ENCODE assay signal across 9 cellular contexts in genomic region chr21:41166947-41167346, GRCh38. TPM values are rescaled to one million over a fixed set of nuclear protein-coding genes. Genes with fewer than 3 reads are reported as not detected.
DNase-seq lines count a peak whose midpoint lies in the region; ATAC-seq, FAIRE-seq and TF ChIP-seq lines count a peak whose summit lies in the region.
"Had no signal": no experiment of that assay in that cellular context is flagged by ENCODE, and none has a peak within 500 bp of the region (broad histone marks: within the 10 kb centered on the region; RNA-seq: fewer than 3 reads in every experiment).

No MANE protein-coding gene starts in this region.

- H3K36me3 ChIP-seq in Caco-2 (ENCODE audit: control insufficient read depth, insufficient read depth, low read length) = no peaks in the 10 kb centered on the region
- no peaks in the 10 kb centered on the region for H3K36me3 ChIP-seq in rectal smooth muscle tissue (ENCODE audit: control insufficient read depth, insufficient read depth, low read length)

- ATAC-seq in left cardiac atrium = peak; percentile 1 to 5

- peak overlapping the region; percentile 81 for H3K4me3 Mint-ChIP-seq in Caco-2 (ENCODE audit: unreplicated experiment)
- H3K4me3 Mint-ChIP-seq in activated CD4-positive, alpha-beta memory T cell treated with anti-CD3 and anti-CD28 coated beads for 36 hours = peak overlapping the region; percentile 45

- no peaks in the 10 kb centered on the region for H3K36me3 Mint-ChIP-seq in Caco-2 (ENCODE audit: insufficient read depth, unreplicated experiment)
- H3K36me3 Mint-ChIP-seq in activated CD4-positive, alpha-beta memory T cell treated with anti-CD3 and anti-CD28 coated beads for 36 hours = no peaks in the 10 kb centered on the region

- H3K27me3 Mint-ChIP-seq in Caco-2 (ENCODE audit: insufficient read depth, unreplicated experiment) = peaks cover 5% of the 10 kb centered on the region
- peaks cover 48% of the 10 kb centered on the region for H3K27me3 Mint-ChIP-seq in activated CD4-positive, alpha-beta memory T cell treated with anti-CD3 and anti-CD28 coated beads for 36 hours

- no peaks in the 10 kb centered on the region for H3K9me3 ChIP-seq in Caco-2
- H3K9me3 ChIP-seq: mucosa of descending colon had no signal

- intact Hi-C loops in Caco-2 (cut with micrococcal nuclease; ENCODE audit: unreplicated experiment) (no loop called here), left cardiac atrium (cut with DNase I) (no loop called here)
- intact Hi-C loops in activated CD4-positive, alpha-beta memory T cell treated with anti-CD3 and anti-CD28 coated beads for 36 hours (cut with micrococcal nuclease) = no loop called here

- H3K4me1 Mint-ChIP-seq in Caco-2 (ENCODE audit: low read depth, unreplicated experiment) = peaks cover 6% of the 10 kb centered on the region
- H3K4me1 Mint-ChIP-seq in activated CD4-positive, alpha-beta memory T cell treated with anti-CD3 and anti-CD28 coated beads for 36 hours (ENCODE audit: low read depth) = peaks cover 7% of the 10 kb centered on the region

- TF ChIP-seq CTCF in Caco-2 (IDR thresholded peaks at IDR 0.05; ENCODE audit: insufficient read depth in 1 of 2, low read depth in 1 of 2, low read length in 1 of 2, severe bottlenecking in 1 of 2, unreplicated experiment in 1 of 2) = no peak

- peak overlapping the region; percentile 55 for H3K9ac ChIP-seq in rectal smooth muscle tissue (ENCODE audit: low read length)

- no peak overlapping the region for H3K27ac Mint-ChIP-seq in Caco-2 (ENCODE audit: unreplicated experiment)
- H3K27ac Mint-ChIP-seq in activated CD4-positive, alpha-beta memory T cell treated with anti-CD3 and anti-CD28 coated beads for 36 hours = no peak overlapping the region

- H3K9me3 Mint-ChIP-seq in Caco-2 (ENCODE audit: unreplicated experiment) = no peaks in the 10 kb centered on the region
- no peaks in the 10 kb centered on the region for H3K9me3 Mint-ChIP-seq in activated CD4-positive, alpha-beta memory T cell treated with anti-CD3 and anti-CD28 coated beads for 36 hours

- H3K4me3 ChIP-seq in Caco-2 (ENCODE audit: low read depth, low read length) (no peak overlapping the region; the same call in none of the 2 replicates), rectal smooth muscle tissue (ENCODE audit: low read length) (peak overlapping the region; percentile 63)

- H3K4me1 ChIP-seq in Caco-2 (no peaks in the 10 kb centered on the region), rectal smooth muscle tissue (ENCODE audit: control insufficient read depth, insufficient read depth, low read length) (peaks cover 5% of the 10 kb centered on the region)

- no TSS peak for BruUV-seq in Caco-2 (replicated peaks; lab: Mats Ljungman, UMichigan)

- H3K27me3 ChIP-seq in Caco-2 (replicated peaks; ENCODE audit: control insufficient read depth, insufficient read depth, low read length) (no peaks in the 10 kb centered on the region), rectal smooth muscle tissue (ENCODE audit: control insufficient read depth, insufficient read depth, low read length) (no peaks in the 10 kb centered on the region)

- POLR2A ChIA-PET in Caco-2 (lab: Charles Lee) = no interaction called here
- POLR2A ChIA-PET in activated CD4-positive, alpha-beta memory T cell treated with anti-CD3 and anti-CD28 coated beads for 36 hours (lab: Charles Lee) = no interaction called here

- DNase-seq in Caco-2 = no peak
- no peak for DNase-seq in activated CD4-positive, alpha-beta memory T cell treated with anti-CD3 and anti-CD28 coated beads for 36 hours
- peak; percentile 43 for DNase-seq in left cardiac atrium
- no peak for DNase-seq in pons (ENCODE audit: low spot score)
- DNase-seq in HuH-7 (ENCODE audit: low spot score) = no peak
- DNase-seq in GOT3 (lab: John Stamatoyannopoulos, UW) = no peak
- no peak for DNase-seq in frontal cortex (ENCODE audit: low spot score in 2 of 2)

- CTCF ChIA-PET in Caco-2 (lab: Charles Lee) = no interaction called here
- CTCF ChIA-PET in activated CD4-positive, alpha-beta memory T cell treated with anti-CD3 and anti-CD28 coated beads for 36 hours (lab: Charles Lee) = interaction anchor here (0.6 to 1.3 kb wide), 3 partner anchors 20 to 209 kb away, joined by 3 read pairs; no protein-coding TSS in a partner anchor

- no peak for FAIRE-seq in frontal cortex (lab: Jason Lieb, UNC)

- H3K27ac ChIP-seq in rectal smooth muscle tissue (ENCODE audit: low read depth, low read length) = peak overlapping the region; percentile 94

RNA-seq across cellular contexts. Expression of gene BACE2, which starts 1.0 kb away (rescaled TPM):
- 8.8 and 10.1 TPM in 2 replicates for total RNA-seq in Caco-2 (2022)
- 1 to 10 TPM in 1 of 2 experiments, under 1 TPM in 1; 0.77 to 1.1 TPM for total RNA-seq in activated CD4-positive, alpha-beta memory T cell treated with anti-CD3 and anti-CD28 coated beads for 36 hours
- 10 to 100 TPM; 22.6 to 39.5 TPM for total RNA-seq in left cardiac atrium
- total RNA-seq in frontal cortex = 10.2 TPM
